In the genomic region with DNA sequence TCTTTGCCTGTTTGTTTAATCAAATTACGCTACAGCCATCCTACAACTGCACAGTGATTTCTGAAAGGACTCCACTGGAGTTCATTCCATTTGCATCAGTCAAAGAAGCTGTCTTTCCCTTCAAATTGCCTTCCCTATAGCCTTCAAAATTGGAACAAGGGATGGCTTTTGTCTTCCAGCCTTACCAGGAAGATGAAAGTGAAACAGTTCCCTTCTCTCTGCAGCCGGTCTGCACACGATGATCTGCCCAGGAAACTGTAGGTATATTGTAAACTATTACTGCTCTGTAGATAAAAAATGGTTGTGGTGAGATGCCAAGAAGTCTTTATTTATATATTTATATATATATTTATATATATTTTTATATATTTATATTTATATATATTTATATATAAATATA, we compare ENCODE assay signal across 2 cellular contexts.
TF ChIP-seq lines count a peak whose summit lies in the region.

No MANE protein-coding gene starts in this region.

TF ChIP-seq in SK-N-SH, 30 proteins besides CTCF, POLR2A, EP300 and RAD21 (continued from another document):
- TF ChIP-seq, protein P1, sequence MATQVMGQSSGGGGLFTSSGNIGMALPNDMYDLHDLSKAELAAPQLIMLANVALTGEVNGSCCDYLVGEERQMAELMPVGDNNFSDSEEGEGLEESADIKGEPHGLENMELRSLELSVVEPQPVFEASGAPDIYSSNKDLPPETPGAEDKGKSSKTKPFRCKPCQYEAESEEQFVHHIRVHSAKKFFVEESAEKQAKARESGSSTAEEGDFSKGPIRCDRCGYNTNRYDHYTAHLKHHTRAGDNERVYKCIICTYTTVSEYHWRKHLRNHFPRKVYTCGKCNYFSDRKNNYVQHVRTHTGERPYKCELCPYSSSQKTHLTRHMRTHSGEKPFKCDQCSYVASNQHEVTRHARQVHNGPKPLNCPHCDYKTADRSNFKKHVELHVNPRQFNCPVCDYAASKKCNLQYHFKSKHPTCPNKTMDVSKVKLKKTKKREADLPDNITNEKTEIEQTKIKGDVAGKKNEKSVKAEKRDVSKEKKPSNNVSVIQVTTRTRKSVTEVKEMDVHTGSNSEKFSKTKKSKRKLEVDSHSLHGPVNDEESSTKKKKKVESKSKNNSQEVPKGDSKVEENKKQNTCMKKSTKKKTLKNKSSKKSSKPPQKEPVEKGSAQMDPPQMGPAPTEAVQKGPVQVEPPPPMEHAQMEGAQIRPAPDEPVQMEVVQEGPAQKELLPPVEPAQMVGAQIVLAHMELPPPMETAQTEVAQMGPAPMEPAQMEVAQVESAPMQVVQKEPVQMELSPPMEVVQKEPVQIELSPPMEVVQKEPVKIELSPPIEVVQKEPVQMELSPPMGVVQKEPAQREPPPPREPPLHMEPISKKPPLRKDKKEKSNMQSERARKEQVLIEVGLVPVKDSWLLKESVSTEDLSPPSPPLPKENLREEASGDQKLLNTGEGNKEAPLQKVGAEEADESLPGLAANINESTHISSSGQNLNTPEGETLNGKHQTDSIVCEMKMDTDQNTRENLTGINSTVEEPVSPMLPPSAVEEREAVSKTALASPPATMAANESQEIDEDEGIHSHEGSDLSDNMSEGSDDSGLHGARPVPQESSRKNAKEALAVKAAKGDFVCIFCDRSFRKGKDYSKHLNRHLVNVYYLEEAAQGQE (IDR thresholded peaks at IDR 0.05; ENCODE audit: low read depth, low read length): no peak
- TF ChIP-seq CHD2 (IDR thresholded peaks at IDR 0.05; ENCODE audit: low read length, partially characterized antibody): no peak
- TF ChIP-seq FOSL2 (IDR thresholded peaks at IDR 0.05; ENCODE audit: borderline replicate concordance, low read depth): no peak
- no peak for TF ChIP-seq RFX5 (IDR thresholded peaks at IDR 0.05; ENCODE audit: low read length)
- TF ChIP-seq, protein P2, sequence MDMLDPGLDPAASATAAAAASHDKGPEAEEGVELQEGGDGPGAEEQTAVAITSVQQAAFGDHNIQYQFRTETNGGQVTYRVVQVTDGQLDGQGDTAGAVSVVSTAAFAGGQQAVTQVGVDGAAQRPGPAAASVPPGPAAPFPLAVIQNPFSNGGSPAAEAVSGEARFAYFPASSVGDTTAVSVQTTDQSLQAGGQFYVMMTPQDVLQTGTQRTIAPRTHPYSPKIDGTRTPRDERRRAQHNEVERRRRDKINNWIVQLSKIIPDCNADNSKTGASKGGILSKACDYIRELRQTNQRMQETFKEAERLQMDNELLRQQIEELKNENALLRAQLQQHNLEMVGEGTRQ (IDR thresholded peaks at IDR 0.05; ENCODE audit: borderline replicate concordance, low read depth, low read length): no peak
- no peak for TF ChIP-seq TEAD4 (IDR thresholded peaks at IDR 0.05; ENCODE audit: borderline replicate concordance, insufficient read depth)
- TF ChIP-seq, protein P3, sequence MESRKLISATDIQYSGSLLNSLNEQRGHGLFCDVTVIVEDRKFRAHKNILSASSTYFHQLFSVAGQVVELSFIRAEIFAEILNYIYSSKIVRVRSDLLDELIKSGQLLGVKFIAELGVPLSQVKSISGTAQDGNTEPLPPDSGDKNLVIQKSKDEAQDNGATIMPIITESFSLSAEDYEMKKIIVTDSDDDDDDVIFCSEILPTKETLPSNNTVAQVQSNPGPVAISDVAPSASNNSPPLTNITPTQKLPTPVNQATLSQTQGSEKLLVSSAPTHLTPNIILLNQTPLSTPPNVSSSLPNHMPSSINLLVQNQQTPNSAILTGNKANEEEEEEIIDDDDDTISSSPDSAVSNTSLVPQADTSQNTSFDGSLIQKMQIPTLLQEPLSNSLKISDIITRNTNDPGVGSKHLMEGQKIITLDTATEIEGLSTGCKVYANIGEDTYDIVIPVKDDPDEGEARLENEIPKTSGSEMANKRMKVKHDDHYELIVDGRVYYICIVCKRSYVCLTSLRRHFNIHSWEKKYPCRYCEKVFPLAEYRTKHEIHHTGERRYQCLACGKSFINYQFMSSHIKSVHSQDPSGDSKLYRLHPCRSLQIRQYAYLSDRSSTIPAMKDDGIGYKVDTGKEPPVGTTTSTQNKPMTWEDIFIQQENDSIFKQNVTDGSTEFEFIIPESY (IDR thresholded peaks at IDR 0.05; ENCODE audit: borderline replicate concordance, low read depth): no peak
- no peak for TF ChIP-seq YY1 (IDR thresholded peaks at IDR 0.05; ENCODE audit: low read depth)
- no peak for TF ChIP-seq POLR2AphosphoS5 (IDR thresholded peaks at IDR 0.05; ENCODE audit: low read depth, low read length)
- TF ChIP-seq, protein P4, sequence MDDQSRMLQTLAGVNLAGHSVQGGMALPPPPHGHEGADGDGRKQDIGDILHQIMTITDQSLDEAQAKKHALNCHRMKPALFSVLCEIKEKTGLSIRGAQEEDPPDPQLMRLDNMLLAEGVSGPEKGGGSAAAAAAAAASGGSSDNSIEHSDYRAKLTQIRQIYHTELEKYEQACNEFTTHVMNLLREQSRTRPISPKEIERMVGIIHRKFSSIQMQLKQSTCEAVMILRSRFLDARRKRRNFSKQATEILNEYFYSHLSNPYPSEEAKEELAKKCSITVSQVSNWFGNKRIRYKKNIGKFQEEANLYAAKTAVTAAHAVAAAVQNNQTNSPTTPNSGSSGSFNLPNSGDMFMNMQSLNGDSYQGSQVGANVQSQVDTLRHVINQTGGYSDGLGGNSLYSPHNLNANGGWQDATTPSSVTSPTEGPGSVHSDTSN (IDR thresholded peaks at IDR 0.05): no peak
- no peak for TF ChIP-seq NFIC (IDR thresholded peaks at IDR 0.05; ENCODE audit: borderline replicate concordance)
- TF ChIP-seq RXRA (IDR thresholded peaks at IDR 0.05; ENCODE audit: borderline replicate concordance, low read depth): no peak
- no peak for TF ChIP-seq TAF1 (IDR thresholded peaks at IDR 0.05; ENCODE audit: borderline replicate concordance, low read depth, low read length)
- TF ChIP-seq, protein P5, sequence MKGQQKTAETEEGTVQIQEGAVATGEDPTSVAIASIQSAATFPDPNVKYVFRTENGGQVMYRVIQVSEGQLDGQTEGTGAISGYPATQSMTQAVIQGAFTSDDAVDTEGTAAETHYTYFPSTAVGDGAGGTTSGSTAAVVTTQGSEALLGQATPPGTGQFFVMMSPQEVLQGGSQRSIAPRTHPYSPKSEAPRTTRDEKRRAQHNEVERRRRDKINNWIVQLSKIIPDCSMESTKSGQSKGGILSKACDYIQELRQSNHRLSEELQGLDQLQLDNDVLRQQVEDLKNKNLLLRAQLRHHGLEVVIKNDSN (IDR thresholded peaks at IDR 0.05; ENCODE audit: borderline replicate concordance, low read depth): no peak

TF ChIP-seq in SK-N-SH treated with all-trans-retinoic acid at 6 μM for 48 hours, 23 proteins besides CTCF, POLR2A, EP300 and RAD21 (continued from another document):
- TF ChIP-seq, protein P6, sequence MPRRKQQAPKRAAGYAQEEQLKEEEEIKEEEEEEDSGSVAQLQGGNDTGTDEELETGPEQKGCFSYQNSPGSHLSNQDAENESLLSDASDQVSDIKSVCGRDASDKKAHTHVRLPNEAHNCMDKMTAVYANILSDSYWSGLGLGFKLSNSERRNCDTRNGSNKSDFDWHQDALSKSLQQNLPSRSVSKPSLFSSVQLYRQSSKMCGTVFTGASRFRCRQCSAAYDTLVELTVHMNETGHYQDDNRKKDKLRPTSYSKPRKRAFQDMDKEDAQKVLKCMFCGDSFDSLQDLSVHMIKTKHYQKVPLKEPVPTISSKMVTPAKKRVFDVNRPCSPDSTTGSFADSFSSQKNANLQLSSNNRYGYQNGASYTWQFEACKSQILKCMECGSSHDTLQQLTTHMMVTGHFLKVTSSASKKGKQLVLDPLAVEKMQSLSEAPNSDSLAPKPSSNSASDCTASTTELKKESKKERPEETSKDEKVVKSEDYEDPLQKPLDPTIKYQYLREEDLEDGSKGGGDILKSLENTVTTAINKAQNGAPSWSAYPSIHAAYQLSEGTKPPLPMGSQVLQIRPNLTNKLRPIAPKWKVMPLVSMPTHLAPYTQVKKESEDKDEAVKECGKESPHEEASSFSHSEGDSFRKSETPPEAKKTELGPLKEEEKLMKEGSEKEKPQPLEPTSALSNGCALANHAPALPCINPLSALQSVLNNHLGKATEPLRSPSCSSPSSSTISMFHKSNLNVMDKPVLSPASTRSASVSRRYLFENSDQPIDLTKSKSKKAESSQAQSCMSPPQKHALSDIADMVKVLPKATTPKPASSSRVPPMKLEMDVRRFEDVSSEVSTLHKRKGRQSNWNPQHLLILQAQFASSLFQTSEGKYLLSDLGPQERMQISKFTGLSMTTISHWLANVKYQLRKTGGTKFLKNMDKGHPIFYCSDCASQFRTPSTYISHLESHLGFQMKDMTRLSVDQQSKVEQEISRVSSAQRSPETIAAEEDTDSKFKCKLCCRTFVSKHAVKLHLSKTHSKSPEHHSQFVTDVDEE (CRISPR knock-in tag; IDR thresholded peaks at IDR 0.05): no peak
- TF ChIP-seq, protein P7, sequence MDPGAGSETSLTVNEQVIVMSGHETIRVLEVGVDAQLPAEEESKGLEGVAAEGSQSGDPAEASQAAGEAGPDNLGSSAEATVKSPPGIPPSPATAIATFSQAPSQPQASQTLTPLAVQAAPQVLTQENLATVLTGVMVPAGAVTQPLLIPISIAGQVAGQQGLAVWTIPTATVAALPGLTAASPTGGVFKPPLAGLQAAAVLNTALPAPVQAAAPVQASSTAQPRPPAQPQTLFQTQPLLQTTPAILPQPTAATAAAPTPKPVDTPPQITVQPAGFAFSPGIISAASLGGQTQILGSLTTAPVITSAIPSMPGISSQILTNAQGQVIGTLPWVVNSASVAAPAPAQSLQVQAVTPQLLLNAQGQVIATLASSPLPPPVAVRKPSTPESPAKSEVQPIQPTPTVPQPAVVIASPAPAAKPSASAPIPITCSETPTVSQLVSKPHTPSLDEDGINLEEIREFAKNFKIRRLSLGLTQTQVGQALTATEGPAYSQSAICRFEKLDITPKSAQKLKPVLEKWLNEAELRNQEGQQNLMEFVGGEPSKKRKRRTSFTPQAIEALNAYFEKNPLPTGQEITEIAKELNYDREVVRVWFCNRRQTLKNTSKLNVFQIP (CRISPR knock-in tag; IDR thresholded peaks at IDR 0.05; ENCODE audit: borderline replicate concordance, low read depth): no peak
- TF ChIP-seq ZNF8 (CRISPR knock-in tag; IDR thresholded peaks at IDR 0.05): no peak
- no peak for TF ChIP-seq ZFP30 (CRISPR knock-in tag; IDR thresholded peaks at IDR 0.05)
- no peak for TF ChIP-seq ZNF70 (CRISPR knock-in tag; IDR thresholded peaks at IDR 0.05)
- TF ChIP-seq, protein P8, sequence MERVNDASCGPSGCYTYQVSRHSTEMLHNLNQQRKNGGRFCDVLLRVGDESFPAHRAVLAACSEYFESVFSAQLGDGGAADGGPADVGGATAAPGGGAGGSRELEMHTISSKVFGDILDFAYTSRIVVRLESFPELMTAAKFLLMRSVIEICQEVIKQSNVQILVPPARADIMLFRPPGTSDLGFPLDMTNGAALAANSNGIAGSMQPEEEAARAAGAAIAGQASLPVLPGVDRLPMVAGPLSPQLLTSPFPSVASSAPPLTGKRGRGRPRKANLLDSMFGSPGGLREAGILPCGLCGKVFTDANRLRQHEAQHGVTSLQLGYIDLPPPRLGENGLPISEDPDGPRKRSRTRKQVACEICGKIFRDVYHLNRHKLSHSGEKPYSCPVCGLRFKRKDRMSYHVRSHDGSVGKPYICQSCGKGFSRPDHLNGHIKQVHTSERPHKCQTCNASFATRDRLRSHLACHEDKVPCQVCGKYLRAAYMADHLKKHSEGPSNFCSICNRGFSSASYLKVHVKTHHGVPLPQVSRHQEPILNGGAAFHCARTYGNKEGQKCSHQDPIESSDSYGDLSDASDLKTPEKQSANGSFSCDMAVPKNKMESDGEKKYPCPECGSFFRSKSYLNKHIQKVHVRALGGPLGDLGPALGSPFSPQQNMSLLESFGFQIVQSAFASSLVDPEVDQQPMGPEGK (CRISPR knock-in tag; IDR thresholded peaks at IDR 0.05; ENCODE audit: borderline replicate concordance): no peak
- no peak for TF ChIP-seq BACH2 (CRISPR knock-in tag; IDR thresholded peaks at IDR 0.05; ENCODE audit: borderline replicate concordance)
- no peak for TF ChIP-seq TCF4 (CRISPR knock-in tag; IDR thresholded peaks at IDR 0.05; ENCODE audit: borderline replicate concordance)
- no peak for TF ChIP-seq CSDC2 (CRISPR knock-in tag; IDR thresholded peaks at IDR 0.05)
- TF ChIP-seq, protein P9, sequence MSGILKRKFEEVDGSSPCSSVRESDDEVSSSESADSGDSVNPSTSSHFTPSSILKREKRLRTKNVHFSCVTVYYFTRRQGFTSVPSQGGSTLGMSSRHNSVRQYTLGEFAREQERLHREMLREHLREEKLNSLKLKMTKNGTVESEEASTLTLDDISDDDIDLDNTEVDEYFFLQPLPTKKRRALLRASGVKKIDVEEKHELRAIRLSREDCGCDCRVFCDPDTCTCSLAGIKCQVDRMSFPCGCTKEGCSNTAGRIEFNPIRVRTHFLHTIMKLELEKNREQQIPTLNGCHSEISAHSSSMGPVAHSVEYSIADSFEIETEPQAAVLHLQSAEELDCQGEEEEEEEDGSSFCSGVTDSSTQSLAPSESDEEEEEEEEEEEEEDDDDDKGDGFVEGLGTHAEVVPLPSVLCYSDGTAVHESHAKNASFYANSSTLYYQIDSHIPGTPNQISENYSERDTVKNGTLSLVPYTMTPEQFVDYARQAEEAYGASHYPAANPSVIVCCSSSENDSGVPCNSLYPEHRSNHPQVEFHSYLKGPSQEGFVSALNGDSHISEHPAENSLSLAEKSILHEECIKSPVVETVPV (CRISPR knock-in tag; IDR thresholded peaks at IDR 0.05): no peak
- TF ChIP-seq TOX (CRISPR knock-in tag; IDR thresholded peaks at IDR 0.05; ENCODE audit: borderline replicate concordance): no peak
